8 cellular contexts compared by ENCODE assay signal in genomic region chr10:3197354-3198003, GRCh38. TPM values are rescaled to one million over a fixed set of nuclear protein-coding genes. Genes with fewer than 3 reads are reported as not detected.
DNase-seq lines count a peak whose midpoint lies in the region; ATAC-seq and TF ChIP-seq lines count a peak whose summit lies in the region.

No MANE protein-coding gene starts in this region.

- peak overlapping the region; percentile 53 for H3K4me3 Mint-ChIP-seq in activated CD8-positive, alpha-beta T cell treated with anti-CD3 and anti-CD28 coated beads, Interleukin-2, amount 10 ng/mL, durations not matched to agents 7 days and 5 days
- peak overlapping the region; percentile 48 for H3K4me3 Mint-ChIP-seq in mesothelial cell of epicardium

- CTCF ChIA-PET in activated CD8-positive, alpha-beta T cell treated with anti-CD3 and anti-CD28 coated beads, Interleukin-2, amount 10 ng/mL, durations not matched to agents 7 days and 5 days (lab: Charles Lee): interaction anchor here (0.6 to 1.9 kb wide), 20 partner anchors 9 to 1459 kb away, joined by 3 to 15 read pairs (median 4); partner anchors contain the start of gene PITRM1

- peaks cover 23% of the 10 kb centered on the region for H3K4me1 Mint-ChIP-seq in activated CD8-positive, alpha-beta T cell treated with anti-CD3 and anti-CD28 coated beads, Interleukin-2, amount 10 ng/mL, durations not matched to agents 7 days and 5 days (ENCODE audit: low read depth)
- H3K4me1 Mint-ChIP-seq in mesothelial cell of epicardium: peaks cover 11% of the 10 kb centered on the region

- H3K4me3 ChIP-seq in ACC112 (ENCODE audit: low read depth, low read length): peak overlapping the region; percentile 73
- peak overlapping the region; percentile 24 for H3K4me3 ChIP-seq in effector memory CD4-positive, alpha-beta T cell (ENCODE audit: insufficient read depth, low read depth, low read length, poor library complexity, severe bottlenecking)

- DNase-seq in NCI-H774 (lab: John Stamatoyannopoulos, UW) (peak; percentile 68), mesothelial cell of epicardium (ENCODE audit: low spot score in 2 of 2, unreplicated experiment in 2 of 2) (peak; percentile 69 to 85)
- DNase-seq in activated CD8-positive, alpha-beta T cell treated with anti-CD3 and anti-CD28 coated beads, Interleukin-2, amount 10 ng/mL, durations not matched to agents 7 days and 5 days: peak; percentile 87
- peak; percentile 33 to 63 (median 63) for DNase-seq in effector memory CD4-positive, alpha-beta T cell
- peak; percentile 41 for DNase-seq in stimulated activated CD8-positive, alpha-beta memory T cell treated with anti-CD3 and anti-CD28 coated beads, Interleukin-15, amount 100 ng/mL, for 1 hour (ENCODE audit: low read depth)

- peak; percentile 73 for TF ChIP-seq CTCF in mesothelial cell of epicardium (IDR thresholded peaks at IDR 0.05; ENCODE audit: unreplicated experiment)

- ATAC-seq in GM18868 (IDR thresholded peaks at IDR 0.05; ENCODE audit: unreplicated experiment): peak; percentile 91
- peak; percentile 83 for ATAC-seq in HG03378 (IDR thresholded peaks at IDR 0.05; ENCODE audit: unreplicated experiment)
- ATAC-seq in activated CD8-positive, alpha-beta T cell treated with anti-CD3 and anti-CD28 coated beads, Interleukin-2, amount 10 ng/mL, durations not matched to agents 7 days and 5 days: peak; percentile 78

- no peaks in the 10 kb centered on the region for H3K36me3 Mint-ChIP-seq in activated CD8-positive, alpha-beta T cell treated with anti-CD3 and anti-CD28 coated beads, Interleukin-2, amount 10 ng/mL, durations not matched to agents 7 days and 5 days (ENCODE audit: low read depth)
- no peaks in the 10 kb centered on the region for H3K36me3 Mint-ChIP-seq in mesothelial cell of epicardium

- H3K79me2 ChIP-seq in ACC112 (ENCODE audit: control insufficient read depth, insufficient read depth, low read length, unreplicated experiment): no peaks in the 10 kb centered on the region

- H2AFZ ChIP-seq in ACC112 (ENCODE audit: low read length, unreplicated experiment): peak overlapping the region; percentile 3

- peak overlapping the region; percentile 64 for H3K27ac Mint-ChIP-seq in activated CD8-positive, alpha-beta T cell treated with anti-CD3 and anti-CD28 coated beads, Interleukin-2, amount 10 ng/mL, durations not matched to agents 7 days and 5 days
- H3K27ac Mint-ChIP-seq in mesothelial cell of epicardium: no peak overlapping the region

- peaks cover 10% of the 10 kb centered on the region for H3K4me1 ChIP-seq in ACC112 (ENCODE audit: control insufficient read depth, insufficient read depth, low read length, unreplicated experiment)
- peaks cover 14% of the 10 kb centered on the region for H3K4me1 ChIP-seq in effector memory CD4-positive, alpha-beta T cell (ENCODE audit: control insufficient read depth, insufficient read depth, low read length, poor library complexity, severe bottlenecking)

- POLR2A ChIA-PET in activated CD8-positive, alpha-beta T cell treated with anti-CD3 and anti-CD28 coated beads, Interleukin-2, amount 10 ng/mL, durations not matched to agents 7 days and 5 days (lab: Charles Lee): interaction anchor here (1.4 kb wide), 1 partner anchor 16 kb away, joined by 3 read pairs; no protein-coding TSS in a partner anchor

- no peaks in the 10 kb centered on the region for H3K27me3 ChIP-seq in ACC112 (ENCODE audit: insufficient read depth, low read length)
- no peaks in the 10 kb centered on the region for H3K27me3 ChIP-seq in effector memory CD4-positive, alpha-beta T cell (replicated peaks; ENCODE audit: control insufficient read depth, insufficient read depth, low read length, poor library complexity, severe bottlenecking)

- peak overlapping the region; percentile 24 for H3K27ac ChIP-seq in ACC112 (ENCODE audit: low read depth, low read length)
- H3K27ac ChIP-seq in effector memory CD4-positive, alpha-beta T cell (ENCODE audit: insufficient read depth, low read length, poor library complexity, severe bottlenecking): no peak overlapping the region

- H3K9me3 ChIP-seq in effector memory CD4-positive, alpha-beta T cell (ENCODE audit: control insufficient read depth, low read length): no peaks in the 10 kb centered on the region

- no peaks in the 10 kb centered on the region for H3K9me3 Mint-ChIP-seq in activated CD8-positive, alpha-beta T cell treated with anti-CD3 and anti-CD28 coated beads, Interleukin-2, amount 10 ng/mL, durations not matched to agents 7 days and 5 days (ENCODE audit: insufficient read depth)
- no peaks in the 10 kb centered on the region for H3K9me3 Mint-ChIP-seq in mesothelial cell of epicardium

- no peaks in the 10 kb centered on the region for H3K36me3 ChIP-seq in ACC112 (ENCODE audit: insufficient read depth, low read length)
- H3K36me3 ChIP-seq in effector memory CD4-positive, alpha-beta T cell (ENCODE audit: control insufficient read depth, insufficient read depth, low read length): no peaks in the 10 kb centered on the region

- H3K27me3 Mint-ChIP-seq in activated CD8-positive, alpha-beta T cell treated with anti-CD3 and anti-CD28 coated beads, Interleukin-2, amount 10 ng/mL, durations not matched to agents 7 days and 5 days (ENCODE audit: low read depth): peaks cover 69% of the 10 kb centered on the region
- H3K27me3 Mint-ChIP-seq in mesothelial cell of epicardium (ENCODE audit: low read depth): peaks cover 20% of the 10 kb centered on the region

RNA-seq across cellular contexts. Expression of gene PITRM1, which starts 24.9 kb away (rescaled TPM):
- total RNA-seq in activated CD8-positive, alpha-beta T cell treated with anti-CD3 and anti-CD28 coated beads, Interleukin-2, amount 10 ng/mL, durations not matched to agents 7 days and 5 days: 10 to 100 TPM; 47.5 TPM
- total RNA-seq in mesothelial cell of epicardium: 68.8 to 75.5 TPM (median 72.4 TPM) in 3 replicates
